9 cellular contexts compared by ENCODE assay signal in genomic region chr14:49999826-50000214, GRCh38.
DNase-seq lines count a peak whose midpoint lies in the region; ATAC-seq, FAIRE-seq and TF ChIP-seq lines count a peak whose summit lies in the region.
"Had no signal": no experiment of that assay in that cellular context is flagged by ENCODE, and none has a peak within 500 bp of the region (broad histone marks: within the 10 kb centered on the region; RNA-seq: fewer than 3 reads in every experiment).

No MANE protein-coding gene starts in this region.

- no peak for DNase-seq in activated T-cell treated with anti-CD3 and anti-CD28 coated beads, Interleukin-2, amount 50 U/mL, for 24 hours
- DNase-seq in activated T-cell treated with anti-CD3 and anti-CD28 coated beads, Interleukin-2, amount 50 U/mL, for 1 hour = no peak
- no peak for DNase-seq in activated naive CD8-positive, alpha-beta T cell treated with anti-CD3 and anti-CD28 coated beads, Interleukin-2, amount 50 U/mL, for 24 hours
- no peak for DNase-seq in memory B cell (ENCODE audit: low spot score in 2 of 2)
- no peak for DNase-seq in tibial nerve (ENCODE audit: low spot score in 2 of 2)
- DNase-seq in D721Med (ENCODE audit: insufficient read length, low spot score) = no peak
- DNase-seq: GOT3 had no signal

- no peaks in the 10 kb centered on the region for H3K27me3 Mint-ChIP-seq in activated T-cell treated with anti-CD3 and anti-CD28 coated beads, Interleukin-2, amount 50 U/mL, for 24 hours
- H3K27me3 Mint-ChIP-seq in activated naive CD8-positive, alpha-beta T cell treated with anti-CD3 and anti-CD28 coated beads, Interleukin-2, amount 50 U/mL, for 24 hours = peaks cover 2% of the 10 kb centered on the region
- H3K27me3 Mint-ChIP-seq in memory B cell = no peaks in the 10 kb centered on the region

- no peaks in the 10 kb centered on the region for H3K36me3 ChIP-seq in tibial nerve

- TF ChIP-seq EP300 in tibial nerve (IDR thresholded peaks at IDR 0.05) = no peak

- no peak for ATAC-seq in activated naive CD8-positive, alpha-beta T cell treated with anti-CD3 and anti-CD28 coated beads, Interleukin-2, amount 50 U/mL, for 24 hours
- ATAC-seq in memory B cell (ENCODE audit: low read depth) = no peak
- no peak for ATAC-seq in HG03457 (IDR thresholded peaks at IDR 0.05; ENCODE audit: unreplicated experiment)
- ATAC-seq in GM21723 (IDR thresholded peaks at IDR 0.05; ENCODE audit: unreplicated experiment) = no peak

- H3K4me1 Mint-ChIP-seq in activated T-cell treated with anti-CD3 and anti-CD28 coated beads, Interleukin-2, amount 50 U/mL, for 24 hours (ENCODE audit: low read depth) = peaks cover 78% of the 10 kb centered on the region
- peaks cover 74% of the 10 kb centered on the region for H3K4me1 Mint-ChIP-seq in activated naive CD8-positive, alpha-beta T cell treated with anti-CD3 and anti-CD28 coated beads, Interleukin-2, amount 50 U/mL, for 24 hours
- peaks cover 48% of the 10 kb centered on the region for H3K4me1 Mint-ChIP-seq in memory B cell

- H3K4me3 ChIP-seq in tibial nerve = no peak overlapping the region

- no peaks in the 10 kb centered on the region for H3K9me3 Mint-ChIP-seq in activated T-cell treated with anti-CD3 and anti-CD28 coated beads, Interleukin-2, amount 50 U/mL, for 24 hours
- no peaks in the 10 kb centered on the region for H3K9me3 Mint-ChIP-seq in activated naive CD8-positive, alpha-beta T cell treated with anti-CD3 and anti-CD28 coated beads, Interleukin-2, amount 50 U/mL, for 24 hours
- no peaks in the 10 kb centered on the region for H3K9me3 Mint-ChIP-seq in memory B cell

- peak overlapping the region; percentile 21 to 88 (median 87) for H3K27ac ChIP-seq in tibial nerve

- H3K4me1 ChIP-seq in tibial nerve = peaks cover 0 to 55% (median 40%) of the 10 kb centered on the region in 4 donors

- WGBS in tibial nerve, 2 donors = 41 to 48% methylated on average over 6 of the region's 6 CpGs

- TF ChIP-seq CTCF in tibial nerve (IDR thresholded peaks at IDR 0.05) (no peak), D721Med (IDR thresholded peaks at IDR 0.05; ENCODE audit: insufficient read depth, missing control alignments) (no peak)

- FAIRE-seq in D721Med (lab: Jason Lieb, UNC) = no peak

- H3K36me3 Mint-ChIP-seq in activated T-cell treated with anti-CD3 and anti-CD28 coated beads, Interleukin-2, amount 50 U/mL, for 24 hours (ENCODE audit: low read depth) = peaks cover 10% of the 10 kb centered on the region
- peaks cover 5% of the 10 kb centered on the region for H3K36me3 Mint-ChIP-seq in activated naive CD8-positive, alpha-beta T cell treated with anti-CD3 and anti-CD28 coated beads, Interleukin-2, amount 50 U/mL, for 24 hours (ENCODE audit: low read depth)
- H3K36me3 Mint-ChIP-seq in memory B cell = no peaks in the 10 kb centered on the region

- no peak for TF ChIP-seq POLR2A in tibial nerve (IDR thresholded peaks at IDR 0.05)

- peak overlapping the region; percentile 73 for H3K4me3 Mint-ChIP-seq in activated T-cell treated with anti-CD3 and anti-CD28 coated beads, Interleukin-2, amount 50 U/mL, for 24 hours
- H3K4me3 Mint-ChIP-seq in activated naive CD8-positive, alpha-beta T cell treated with anti-CD3 and anti-CD28 coated beads, Interleukin-2, amount 50 U/mL, for 24 hours = peak overlapping the region; percentile 82
- peak overlapping the region; percentile 88 for H3K4me3 Mint-ChIP-seq in memory B cell

- no peaks in the 10 kb centered on the region for H3K27me3 ChIP-seq in tibial nerve

- H3K9me3 ChIP-seq in tibial nerve = no peaks in the 10 kb centered on the region

- H3K27ac Mint-ChIP-seq in activated T-cell treated with anti-CD3 and anti-CD28 coated beads, Interleukin-2, amount 50 U/mL, for 24 hours = peak overlapping the region; percentile 97
- H3K27ac Mint-ChIP-seq in activated naive CD8-positive, alpha-beta T cell treated with anti-CD3 and anti-CD28 coated beads, Interleukin-2, amount 50 U/mL, for 24 hours = peak overlapping the region; percentile 99
- peak overlapping the region; percentile 98 for H3K27ac Mint-ChIP-seq in memory B cell
